Comparison of ENCODE assay signal across 9 cellular contexts in the genomic region with DNA sequence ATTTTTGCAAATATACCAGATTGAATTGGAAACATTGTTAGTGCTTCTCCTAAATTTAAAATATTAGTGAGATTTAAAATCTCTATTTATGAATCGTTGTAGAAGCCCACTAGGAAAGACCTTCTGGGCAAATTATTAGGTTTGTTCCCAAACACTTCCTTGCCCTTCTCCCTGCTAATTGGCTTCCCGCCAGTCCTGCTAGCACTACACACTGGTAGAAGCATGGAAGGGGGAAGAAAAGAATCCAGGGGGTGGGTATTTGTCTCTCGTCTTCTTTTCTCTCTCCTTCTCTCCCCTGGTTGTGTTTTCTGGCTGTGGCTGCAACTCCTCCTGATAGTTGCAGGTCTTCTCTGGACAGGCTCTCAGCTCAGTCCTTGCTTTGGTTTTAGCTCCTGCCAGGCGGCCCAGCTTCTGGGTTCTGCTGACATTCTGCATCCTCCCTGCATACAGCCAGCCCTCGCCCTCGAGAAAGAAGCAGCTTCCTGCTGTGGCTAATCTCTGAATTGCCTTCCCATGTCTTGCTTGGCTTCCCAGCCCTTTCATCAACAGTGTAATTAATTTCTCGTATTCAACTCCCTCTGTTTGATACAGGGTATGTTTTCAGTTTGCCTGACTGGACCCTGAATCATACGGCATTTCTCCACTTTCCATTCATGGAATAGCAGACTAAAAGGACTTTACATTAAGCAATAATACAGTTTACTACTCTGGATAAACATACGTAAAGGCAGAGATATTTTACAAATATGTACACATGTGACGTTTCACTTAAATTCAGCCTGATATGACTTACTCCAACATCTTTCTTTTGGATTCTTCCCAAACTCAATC. TPM values are rescaled to one million over a fixed set of nuclear protein-coding genes. Genes with fewer than 3 reads are reported as not detected.
DNase-seq lines count a peak whose midpoint lies in the region; ATAC-seq, FAIRE-seq and TF ChIP-seq lines count a peak whose summit lies in the region.
"Had no signal": no experiment of that assay in that cellular context is flagged by ENCODE, and none has a peak within 500 bp of the region (broad histone marks: within the 10 kb centered on the region; RNA-seq: fewer than 3 reads in every experiment).

No MANE protein-coding gene starts in this region.

- H3K4me1 Mint-ChIP-seq in stimulated activated memory B cell treated with anti-CD40 and anti-IgM and Interleukin-4, amounts not matched to agents 10 μg/mL and 1 μg/mL and 100 μg/mL, for 72 hours, result no peaks in the 10 kb centered on the region
- no peaks in the 10 kb centered on the region for H3K4me1 Mint-ChIP-seq in activated naive CD8-positive, alpha-beta T cell treated with anti-CD3 and anti-CD28 coated beads, Interleukin-2, amount 50 U/mL, for 24 hours

- no peak for TF ChIP-seq POLR2A in H54 (IDR thresholded peaks at IDR 0.05; ENCODE audit: low read depth, low read length)

- peaks cover 4% of the 10 kb centered on the region for H3K27me3 Mint-ChIP-seq in stimulated activated memory B cell treated with anti-CD40 and anti-IgM and Interleukin-4, amounts not matched to agents 10 μg/mL and 1 μg/mL and 100 μg/mL, for 72 hours
- H3K27me3 Mint-ChIP-seq in activated naive CD8-positive, alpha-beta T cell treated with anti-CD3 and anti-CD28 coated beads, Interleukin-2, amount 50 U/mL, for 24 hours, result peaks cover 7% of the 10 kb centered on the region

- no peak overlapping the region for H3K4me3 Mint-ChIP-seq in stimulated activated memory B cell treated with anti-CD40 and anti-IgM and Interleukin-4, amounts not matched to agents 10 μg/mL and 1 μg/mL and 100 μg/mL, for 72 hours
- no peak overlapping the region for H3K4me3 Mint-ChIP-seq in activated naive CD8-positive, alpha-beta T cell treated with anti-CD3 and anti-CD28 coated beads, Interleukin-2, amount 50 U/mL, for 24 hours

- no peaks in the 10 kb centered on the region for H3K36me3 Mint-ChIP-seq in stimulated activated memory B cell treated with anti-CD40 and anti-IgM and Interleukin-4, amounts not matched to agents 10 μg/mL and 1 μg/mL and 100 μg/mL, for 72 hours
- H3K36me3 Mint-ChIP-seq in activated naive CD8-positive, alpha-beta T cell treated with anti-CD3 and anti-CD28 coated beads, Interleukin-2, amount 50 U/mL, for 24 hours (ENCODE audit: low read depth), result no peaks in the 10 kb centered on the region

- peak; percentile 25 for ATAC-seq in left lobe of liver
- no peak for ATAC-seq in stimulated activated memory B cell treated with anti-CD40 and anti-IgM and Interleukin-4, amounts not matched to agents 10 μg/mL and 1 μg/mL and 100 μg/mL, for 72 hours
- ATAC-seq in activated naive CD8-positive, alpha-beta T cell treated with anti-CD3 and anti-CD28 coated beads, Interleukin-2, amount 50 U/mL, for 24 hours, result no peak

- no peaks in the 10 kb centered on the region for H3K9me3 Mint-ChIP-seq in stimulated activated memory B cell treated with anti-CD40 and anti-IgM and Interleukin-4, amounts not matched to agents 10 μg/mL and 1 μg/mL and 100 μg/mL, for 72 hours
- H3K9me3 Mint-ChIP-seq in activated naive CD8-positive, alpha-beta T cell treated with anti-CD3 and anti-CD28 coated beads, Interleukin-2, amount 50 U/mL, for 24 hours, result no peaks in the 10 kb centered on the region

- no peak for FAIRE-seq in H54 (lab: Jason Lieb, UNC)

- DNase-seq in AG08395 (ENCODE audit: low spot score) (peak; percentile 33), HT-29 (ENCODE audit: low spot score) (peak; percentile 10), amniotic stem cell (lab: John Stamatoyannopoulos, UW) (peak; percentile 20), left lobe of liver (ENCODE audit: low spot score) (no peak), H54 (ENCODE audit: insufficient read length, low spot score) (no peak)
- DNase-seq in activated naive CD8-positive, alpha-beta T cell treated with anti-CD3 and anti-CD28 coated beads, Interleukin-2, amount 50 U/mL, for 24 hours, result no peak
- DNase-seq in stimulated activated CD8-positive, alpha-beta memory T cell treated with anti-CD3 and anti-CD28 coated beads, Interleukin-4, amount 100 ng/mL, for 48 hours, result no peak
- DNase-seq: RPMI8226 had no signal

- H3K27ac Mint-ChIP-seq in stimulated activated memory B cell treated with anti-CD40 and anti-IgM and Interleukin-4, amounts not matched to agents 10 μg/mL and 1 μg/mL and 100 μg/mL, for 72 hours, result no peak overlapping the region
- no peak overlapping the region for H3K27ac Mint-ChIP-seq in activated naive CD8-positive, alpha-beta T cell treated with anti-CD3 and anti-CD28 coated beads, Interleukin-2, amount 50 U/mL, for 24 hours

RNA-seq across cellular contexts. Expression of a gene that starts 6.9 kb away (rescaled TPM):
- 1.8 and 3.9 TPM in 2 replicates for total RNA-seq in HT-29 (2014; rRNA removed; shearing (Covaris generic))
- total RNA-seq in left lobe of liver, result 9.3 TPM

Comparison
In these comparisons a context has a peak if more than half of its experiments do, and no peak if none do; other contexts are left out.
1. DNase-seq: peak in AG08395 (single experiment), HT-29 (single experiment) and amniotic stem cell (single experiment); none in left lobe of liver (single experiment), H54 (single experiment), activated naive CD8-positive, alpha-beta T cell treated with anti-CD3 and anti-CD28 coated beads, Interleukin-2, amount 50 U/mL, for 24 hours (single experiment) and stimulated activated CD8-positive, alpha-beta memory T cell treated with anti-CD3 and anti-CD28 coated beads, Interleukin-4, amount 100 ng/mL, for 48 hours (single experiment).